In the genomic region with DNA sequence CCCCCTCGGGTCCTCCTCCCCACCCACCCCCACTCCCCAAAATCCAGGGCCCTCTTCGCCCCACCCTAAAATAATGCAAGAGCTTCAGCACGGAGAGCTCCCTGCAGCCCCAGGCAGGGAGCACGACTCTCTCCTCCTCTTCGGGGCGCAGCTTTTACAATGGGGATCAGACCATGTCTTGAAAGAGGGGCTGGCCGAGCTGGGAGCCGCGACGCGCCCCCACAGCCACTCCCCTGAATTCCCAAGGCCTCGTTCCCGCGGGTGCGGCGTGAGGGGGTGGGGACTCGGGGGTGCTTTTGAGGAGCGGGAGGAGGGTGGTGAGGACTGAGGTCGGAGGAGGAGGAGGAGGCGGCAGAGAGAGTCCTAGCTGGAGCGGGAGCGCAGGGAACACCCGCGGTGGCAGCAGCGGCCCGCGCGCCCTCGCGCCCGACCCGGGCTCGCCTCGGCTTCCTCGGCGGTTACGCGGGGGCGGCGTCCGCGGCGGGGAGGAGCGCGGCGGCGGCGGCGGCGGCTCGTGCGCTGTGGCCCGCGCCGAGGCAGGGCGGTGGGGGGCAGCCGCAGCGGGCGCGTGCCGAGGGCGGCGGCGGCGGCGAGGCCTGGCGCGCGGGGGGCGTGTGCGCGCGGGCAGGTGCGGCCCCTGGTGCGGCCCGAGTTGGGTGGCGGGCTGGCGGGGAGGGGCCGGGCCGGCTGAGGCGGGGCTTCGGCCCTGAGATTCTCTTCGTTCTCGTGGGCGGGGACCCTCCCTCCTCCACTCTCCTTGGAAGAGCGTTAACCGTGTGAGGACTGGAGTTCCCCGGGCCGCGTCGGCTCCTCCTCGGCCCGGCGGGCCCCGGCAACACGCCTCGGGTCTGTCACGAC, we compare ENCODE assay signal across 7 cellular contexts. TPM values are rescaled to one million over a fixed set of nuclear protein-coding genes. Genes with fewer than 3 reads are reported as not detected.
DNase-seq lines count a peak whose midpoint lies in the region; ATAC-seq and TF ChIP-seq lines count a peak whose summit lies in the region.

A gene (minus strand): TSS at position 666 of the 858 bp plus-strand sequence. CDS start 699 bp downstream, outside the sequence.

- no peak for TF ChIP-seq POLR2A in upper lobe of left lung (IDR thresholded peaks at IDR 0.05)

- peaks cover 7% of the 10 kb centered on the region; the same call in 1 of the 2 replicates for H3K4me1 ChIP-seq in HAP-1
- H3K4me1 ChIP-seq in mucosa of descending colon (ENCODE audit: low read depth) = peaks cover 4% of the 10 kb centered on the region
- H3K4me1 ChIP-seq in upper lobe of left lung = peaks cover 0 to 17% (median 7%) of the 10 kb centered on the region in 4 donors

- H3K36me3 ChIP-seq in HAP-1 (replicated peaks) = no peaks in the 10 kb centered on the region
- no peaks in the 10 kb centered on the region for H3K36me3 ChIP-seq in mucosa of descending colon (ENCODE audit: low read depth)
- no peaks in the 10 kb centered on the region for H3K36me3 ChIP-seq in upper lobe of left lung

- H3K27me3 ChIP-seq in HAP-1 (ENCODE audit: low read depth) = peaks cover 26% of the 10 kb centered on the region
- H3K27me3 ChIP-seq in upper lobe of left lung = no peaks in the 10 kb centered on the region

- 0% methylated on average over 45 to 81 of the region's 98 CpGs for WGBS in upper lobe of left lung, 2 donors

- DNase-seq in GM10266 (ENCODE audit: extremely low spot score) (peak; percentile 76), HAP-1 (ENCODE audit: low spot score in 2 of 2) (peak; percentile 67 to 80), NCI-H128 (lab: John Stamatoyannopoulos, UW; ENCODE audit: unreplicated experiment) (peak; percentile 41), T1000 (lab: John Stamatoyannopoulos, UW) (peak; percentile 41), epithelial cell of proximal tubule (ENCODE audit: low read depth) (no peak), mucosa of descending colon (peak in 2 of 3 donors; percentile 25 to 58), upper lobe of left lung (peak; percentile 68 to 91)

- H3K4me3 ChIP-seq in HAP-1 (peak within 1 kb of the TSS; percentile 41), epithelial cell of proximal tubule (ENCODE audit: low read depth, low read length) (peak within 1 kb of the TSS; percentile 69), mucosa of descending colon (no peak within 1 kb of the TSS), upper lobe of left lung (peak within 1 kb of the TSS; percentile 17 to 67 (median 60))

- in situ Hi-C loops in HAP-1 (cut with MboI; ENCODE audit: low sequenced_read_pairs) = no loop called here

- intact Hi-C loops in mucosa of descending colon (cut with DNase I, micrococcal nuclease) = loop anchor here in 1 of 2 donors (10.0 kb wide), 1 partner anchor 160 kb away; no protein-coding TSS in a partner anchor

- no peaks in the 10 kb centered on the region for H3K9me3 ChIP-seq in HAP-1
- no peaks in the 10 kb centered on the region for H3K9me3 ChIP-seq in mucosa of descending colon
- H3K9me3 ChIP-seq in upper lobe of left lung = no peaks in the 10 kb centered on the region

- ATAC-seq in mucosa of descending colon (peak; percentile 73), upper lobe of left lung (ENCODE audit: low FRiP score in 2 of 2) (peak; percentile 90 to 91)

- TF ChIP-seq EP300 in upper lobe of left lung (IDR thresholded peaks at IDR 0.05) = no peak

- TF ChIP-seq CTCF in GM10266 (IDR thresholded peaks at IDR 0.05; ENCODE audit: control insufficient read depth, insufficient read depth, low read depth, missing control alignments) = no peak
- TF ChIP-seq CTCF in epithelial cell of proximal tubule (conservative IDR thresholded peaks at IDR 0.05; ENCODE audit: low read depth, low read length) = no peak
- no peak for TF ChIP-seq CTCF in mucosa of descending colon (IDR thresholded peaks at IDR 0.05)
- no peak for TF ChIP-seq CTCF in upper lobe of left lung (IDR thresholded peaks at IDR 0.05)

- H3K27ac ChIP-seq in upper lobe of left lung = peak within 1 kb of the TSS in 3 of 4 donors; percentile 28 to 67 (median 63)

RNA-seq across cellular contexts. Expression of the gene that starts here (rescaled TPM):
- 0.46 TPM in 1 of 2 replicates, not detected in the other for total RNA-seq in epithelial cell of proximal tubule
- total RNA-seq in mucosa of descending colon = 10 to 100 TPM in 1 of 3 donors, 1 to 10 TPM in 2; 1.1 to 22.2 (median 2.3) TPM
- total RNA-seq in upper lobe of left lung = 10 to 100 TPM in 2 of 6 donors, 1 to 10 TPM in 4; 5.1 to 23.7 (median 7.2) TPM
